Comparison of ENCODE assay signal across 1 cellular context in the genomic region with DNA sequence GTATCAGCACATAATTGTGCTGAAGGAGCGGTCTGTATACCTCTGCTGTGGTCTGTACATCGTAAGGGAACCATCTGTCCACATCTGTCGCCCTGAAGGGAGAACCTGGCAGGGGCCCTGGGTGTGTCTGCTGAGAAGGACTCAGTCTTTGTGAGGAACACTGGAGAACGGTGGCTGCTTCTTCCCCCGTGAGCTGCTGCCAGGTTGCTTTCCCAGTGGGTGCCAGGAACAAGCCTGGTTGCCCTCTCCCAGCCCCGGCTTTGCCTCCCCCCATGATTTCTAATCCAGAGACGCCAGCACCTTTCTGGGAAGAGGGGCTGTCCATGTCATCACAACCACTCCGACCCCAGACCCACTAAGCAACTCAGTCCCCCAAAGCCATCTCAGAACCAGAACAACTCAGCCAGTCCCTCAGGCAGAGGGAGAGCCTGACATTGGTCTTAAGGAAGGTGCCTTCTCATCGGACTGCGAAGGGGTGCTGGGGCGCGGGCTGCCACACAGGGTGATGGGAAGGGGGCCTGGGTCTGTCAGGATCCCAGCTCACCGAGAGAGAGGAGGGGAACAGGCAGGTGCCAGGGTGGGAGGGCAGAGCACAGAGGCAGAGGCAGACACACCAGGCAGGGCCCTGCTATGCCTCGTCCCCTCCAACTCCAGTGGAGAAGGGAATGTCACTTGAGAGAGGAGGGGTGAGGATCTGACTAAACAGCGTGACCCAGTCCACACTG.
TF ChIP-seq lines count a peak whose summit lies in the region.

No MANE protein-coding gene starts in this region.

TF ChIP-seq in HepG2, 621 proteins besides CTCF, POLR2A, EP300 and RAD21:
- TF ChIP-seq ZNF44 (CRISPR knock-in tag; IDR thresholded peaks at IDR 0.05) (no peak), ARNT2 (CRISPR knock-in tag; IDR thresholded peaks at IDR 0.05; ENCODE audit: low read depth) (no peak), RARA (CRISPR knock-in tag; IDR thresholded peaks at IDR 0.05) (no peak), ZSCAN22 (CRISPR knock-in tag; IDR thresholded peaks at IDR 0.05) (no peak), GTF3A (CRISPR knock-in tag; conservative IDR thresholded peaks at IDR 0.05) (no peak), MXD4 (CRISPR knock-in tag; IDR thresholded peaks at IDR 0.05) (no peak), SRSF9 (IDR thresholded peaks at IDR 0.05; ENCODE audit: borderline replicate concordance, insufficient read depth, low read depth, low read length, poor library complexity, severe bottlenecking) (no peak), HNRNPK (IDR thresholded peaks at IDR 0.05; ENCODE audit: low read depth, low read length, poor library complexity, severe bottlenecking) (no peak), ZNF225 (CRISPR knock-in tag; IDR thresholded peaks at IDR 0.05) (no peak), ZBTB1 (CRISPR knock-in tag; IDR thresholded peaks at IDR 0.05; ENCODE audit: borderline replicate concordance) (no peak), NONO (IDR thresholded peaks at IDR 0.05) (no peak), NONO (CRISPR knock-in tag; conservative IDR thresholded peaks at IDR 0.05) (no peak)
- TF ChIP-seq, protein P1, sequence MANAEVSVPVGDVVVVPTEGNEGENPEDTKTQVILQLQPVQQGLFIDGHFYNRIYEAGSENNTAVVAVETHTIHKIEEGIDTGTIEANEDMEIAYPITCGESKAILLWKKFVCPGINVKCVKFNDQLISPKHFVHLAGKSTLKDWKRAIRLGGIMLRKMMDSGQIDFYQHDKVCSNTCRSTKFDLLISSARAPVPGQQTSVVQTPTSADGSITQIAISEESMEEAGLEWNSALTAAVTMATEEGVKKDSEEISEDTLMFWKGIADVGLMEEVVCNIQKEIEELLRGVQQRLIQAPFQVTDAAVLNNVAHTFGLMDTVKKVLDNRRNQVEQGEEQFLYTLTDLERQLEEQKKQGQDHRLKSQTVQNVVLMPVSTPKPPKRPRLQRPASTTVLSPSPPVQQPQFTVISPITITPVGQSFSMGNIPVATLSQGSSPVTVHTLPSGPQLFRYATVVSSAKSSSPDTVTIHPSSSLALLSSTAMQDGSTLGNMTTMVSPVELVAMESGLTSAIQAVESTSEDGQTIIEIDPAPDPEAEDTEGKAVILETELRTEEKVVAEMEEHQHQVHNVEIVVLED (CRISPR knock-in tag; IDR thresholded peaks at IDR 0.05; ENCODE audit: borderline replicate concordance), result no peak
- TF ChIP-seq, protein P2, sequence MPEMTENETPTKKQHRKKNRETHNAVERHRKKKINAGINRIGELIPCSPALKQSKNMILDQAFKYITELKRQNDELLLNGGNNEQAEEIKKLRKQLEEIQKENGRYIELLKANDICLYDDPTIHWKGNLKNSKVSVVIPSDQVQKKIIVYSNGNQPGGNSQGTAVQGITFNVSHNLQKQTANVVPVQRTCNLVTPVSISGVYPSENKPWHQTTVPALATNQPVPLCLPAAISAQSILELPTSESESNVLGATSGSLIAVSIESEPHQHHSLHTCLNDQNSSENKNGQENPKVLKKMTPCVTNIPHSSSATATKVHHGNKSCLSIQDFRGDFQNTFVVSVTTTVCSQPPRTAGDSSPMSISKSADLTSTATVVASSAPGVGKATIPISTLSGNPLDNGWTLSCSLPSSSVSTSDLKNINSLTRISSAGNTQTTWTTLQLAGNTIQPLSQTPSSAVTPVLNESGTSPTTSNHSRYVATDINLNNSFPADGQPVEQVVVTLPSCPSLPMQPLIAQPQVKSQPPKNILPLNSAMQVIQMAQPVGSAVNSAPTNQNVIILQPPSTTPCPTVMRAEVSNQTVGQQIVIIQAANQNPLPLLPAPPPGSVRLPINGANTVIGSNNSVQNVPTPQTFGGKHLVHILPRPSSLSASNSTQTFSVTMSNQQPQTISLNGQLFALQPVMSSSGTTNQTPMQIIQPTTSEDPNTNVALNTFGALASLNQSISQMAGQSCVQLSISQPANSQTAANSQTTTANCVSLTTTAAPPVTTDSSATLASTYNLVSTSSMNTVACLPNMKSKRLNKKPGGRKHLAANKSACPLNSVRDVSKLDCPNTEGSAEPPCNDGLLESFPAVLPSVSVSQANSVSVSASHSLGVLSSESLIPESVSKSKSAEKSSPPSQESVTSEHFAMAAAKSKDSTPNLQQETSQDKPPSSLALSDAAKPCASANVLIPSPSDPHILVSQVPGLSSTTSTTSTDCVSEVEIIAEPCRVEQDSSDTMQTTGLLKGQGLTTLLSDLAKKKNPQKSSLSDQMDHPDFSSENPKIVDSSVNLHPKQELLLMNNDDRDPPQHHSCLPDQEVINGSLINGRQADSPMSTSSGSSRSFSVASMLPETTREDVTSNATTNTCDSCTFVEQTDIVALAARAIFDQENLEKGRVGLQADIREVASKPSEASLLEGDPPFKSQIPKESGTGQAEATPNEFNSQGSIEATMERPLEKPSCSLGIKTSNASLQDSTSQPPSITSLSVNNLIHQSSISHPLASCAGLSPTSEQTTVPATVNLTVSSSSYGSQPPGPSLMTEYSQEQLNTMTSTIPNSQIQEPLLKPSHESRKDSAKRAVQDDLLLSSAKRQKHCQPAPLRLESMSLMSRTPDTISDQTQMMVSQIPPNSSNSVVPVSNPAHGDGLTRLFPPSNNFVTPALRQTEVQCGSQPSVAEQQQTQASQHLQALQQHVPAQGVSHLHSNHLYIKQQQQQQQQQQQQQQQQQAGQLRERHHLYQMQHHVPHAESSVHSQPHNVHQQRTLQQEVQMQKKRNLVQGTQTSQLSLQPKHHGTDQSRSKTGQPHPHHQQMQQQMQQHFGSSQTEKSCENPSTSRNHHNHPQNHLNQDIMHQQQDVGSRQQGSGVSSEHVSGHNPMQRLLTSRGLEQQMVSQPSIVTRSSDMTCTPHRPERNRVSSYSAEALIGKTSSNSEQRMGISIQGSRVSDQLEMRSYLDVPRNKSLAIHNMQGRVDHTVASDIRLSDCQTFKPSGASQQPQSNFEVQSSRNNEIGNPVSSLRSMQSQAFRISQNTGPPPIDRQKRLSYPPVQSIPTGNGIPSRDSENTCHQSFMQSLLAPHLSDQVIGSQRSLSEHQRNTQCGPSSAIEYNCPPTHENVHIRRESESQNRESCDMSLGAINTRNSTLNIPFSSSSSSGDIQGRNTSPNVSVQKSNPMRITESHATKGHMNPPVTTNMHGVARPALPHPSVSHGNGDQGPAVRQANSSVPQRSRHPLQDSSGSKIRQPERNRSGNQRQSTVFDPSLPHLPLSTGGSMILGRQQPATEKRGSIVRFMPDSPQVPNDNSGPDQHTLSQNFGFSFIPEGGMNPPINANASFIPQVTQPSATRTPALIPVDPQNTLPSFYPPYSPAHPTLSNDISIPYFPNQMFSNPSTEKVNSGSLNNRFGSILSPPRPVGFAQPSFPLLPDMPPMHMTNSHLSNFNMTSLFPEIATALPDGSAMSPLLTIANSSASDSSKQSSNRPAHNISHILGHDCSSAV (CRISPR knock-in tag; IDR thresholded peaks at IDR 0.05; ENCODE audit: borderline replicate concordance), result no peak
